Comparison of ENCODE assay signal across 23 cellular contexts in the genomic region with DNA sequence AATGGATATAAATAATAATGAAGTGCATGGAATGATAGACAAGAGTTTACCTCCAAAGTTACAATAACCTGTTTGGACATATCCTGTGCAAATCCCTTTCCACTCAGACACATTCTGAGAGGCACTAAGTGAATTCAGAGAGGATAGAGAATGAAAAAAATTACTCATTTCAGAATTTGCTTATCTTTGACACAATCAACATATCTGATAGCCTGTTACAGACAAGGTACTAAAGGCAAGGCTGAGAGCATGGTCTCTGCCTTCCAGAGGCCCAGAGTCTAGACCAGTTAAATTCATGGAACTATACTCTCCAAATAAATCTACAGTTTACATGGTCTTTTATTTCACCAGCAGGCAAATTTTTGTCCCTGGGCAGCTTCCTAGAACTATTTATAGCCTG.
DNase-seq lines count a peak whose midpoint lies in the region; ATAC-seq, FAIRE-seq and TF ChIP-seq lines count a peak whose summit lies in the region.
"Had no signal": no experiment of that assay in that cellular context is flagged by ENCODE, and none has a peak within 500 bp of the region (broad histone marks: within the 10 kb centered on the region; RNA-seq: fewer than 3 reads in every experiment).

No MANE protein-coding gene starts in this region.

- no peaks in the 10 kb centered on the region for H3K36me3 ChIP-seq in DND-41 (ENCODE audit: insufficient read depth, low read length)
- H3K36me3 ChIP-seq: SJCRH30 had no signal

- no peak overlapping the region for H3K27ac ChIP-seq in DND-41 (ENCODE audit: low read length)
- H3K27ac ChIP-seq: GM23248, SJCRH30 had no signal

- H3K27me3 ChIP-seq in DND-41 (ENCODE audit: insufficient read depth, low read length, poor library complexity) = no peaks in the 10 kb centered on the region

- no peaks in the 10 kb centered on the region for H3K4me1 Mint-ChIP-seq in activated T-cell treated with anti-CD3 and anti-CD28 coated beads, Interleukin-2, amount 50 U/mL, for 4 hours (ENCODE audit: low read depth)
- H3K4me1 Mint-ChIP-seq in activated T-helper 17 cell treated with anti-CD3 and anti-CD28 coated beads, Interleukin-2, amount 50 U/mL, for 72 hours = no peaks in the 10 kb centered on the region

- H3K9me3 Mint-ChIP-seq in activated T-cell treated with anti-CD3 and anti-CD28 coated beads, Interleukin-2, amount 50 U/mL, for 4 hours = no peaks in the 10 kb centered on the region
- H3K9me3 Mint-ChIP-seq in activated T-helper 17 cell treated with anti-CD3 and anti-CD28 coated beads, Interleukin-2, amount 50 U/mL, for 72 hours = no peaks in the 10 kb centered on the region
- H3K9me3 Mint-ChIP-seq: CD4-positive, alpha-beta T cell; H9; HFFc6; IgD-negative memory B cell had no signal

- H3K9me3 ChIP-seq in DND-41 (ENCODE audit: insufficient read depth, low read length, severe bottlenecking) = no peaks in the 10 kb centered on the region
- H3K9me3 ChIP-seq: SJCRH30 had no signal

- no peaks in the 10 kb centered on the region for H3K4me1 ChIP-seq in DND-41 (ENCODE audit: insufficient read depth, low read length)
- H3K4me1 ChIP-seq: SJCRH30 had no signal

- H3K9ac ChIP-seq in DND-41 (ENCODE audit: low read depth, low read length) = no peak overlapping the region
- H3K9ac ChIP-seq: GM23248 had no signal

- no peak overlapping the region for H3K4me3 Mint-ChIP-seq in activated T-cell treated with anti-CD3 and anti-CD28 coated beads, Interleukin-2, amount 50 U/mL, for 4 hours
- no peak overlapping the region for H3K4me3 Mint-ChIP-seq in activated T-helper 17 cell treated with anti-CD3 and anti-CD28 coated beads, Interleukin-2, amount 50 U/mL, for 72 hours
- H3K4me3 Mint-ChIP-seq: CD4-positive, alpha-beta T cell; H9; HFFc6; IgD-negative memory B cell had no signal

- no peak overlapping the region for H3K4me3 ChIP-seq in DND-41 (ENCODE audit: low read depth in 1 of 2, low read length in 2 of 2)
- H3K4me3 ChIP-seq: GM12878, GM23248, SJCRH30 had no signal

- FAIRE-seq in urothelium cell line (lab: Jason Lieb, UNC) = no peak
- FAIRE-seq: GM12878 had no signal

- H3K4me2 ChIP-seq in DND-41 (ENCODE audit: insufficient read depth, low read length) = no peak overlapping the region

- no peaks in the 10 kb centered on the region for H4K20me1 ChIP-seq in DND-41 (ENCODE audit: insufficient read depth, low read length)

- no peak for DNase-seq in activated T-cell treated with anti-CD3 and anti-CD28 coated beads, Interleukin-2, amount 50 U/mL, for 4 hours
- DNase-seq in activated T-cell treated with anti-CD3 and anti-CD28 coated beads for 4 hours (no peak), DND-41 (no peak), urothelium cell line (ENCODE audit: low spot score) (no peak)
- no peak for DNase-seq in stimulated activated naive CD8-positive, alpha-beta T cell treated with anti-CD3 and anti-CD28 coated beads, Interleukin-15, Interleukin-2, amounts not matched to agents 100 U/mL and 50 U/mL, for 24 hours
- DNase-seq: CD4-positive, alpha-beta T cell; COR-L47; DMS79 treated with DMSO at 0.1 percent for 48 hours; GM23248; H9; HFFc6; MV-4-11; NCI-H1105 treated with DMSO at 0.1 percent for 48 hours; NCI-H2029 treated with DMSO at 0.1 percent for 48 hours; NCI-H345; NCI-H524; NCI-H774; SJCRH30 had no signal

- no peak for TF ChIP-seq CTCF in DND-41 (IDR thresholded peaks at IDR 0.05; ENCODE audit: borderline replicate concordance, extremely low read depth, low read length, poor library complexity, severe bottlenecking)

- no peaks in the 10 kb centered on the region for H3K79me2 ChIP-seq in DND-41 (ENCODE audit: insufficient read depth, low read length)

- ATAC-seq in activated T-cell treated with anti-CD3 and anti-CD28 coated beads, Interleukin-2, amount 50 U/mL, for 4 hours = peak; percentile 62 to 87
- ATAC-seq in DND-41 (ENCODE audit: insufficient read depth, low read depth) (peak; percentile 37; the same call in 1 of the 3 replicates), GM21529 (IDR thresholded peaks at IDR 0.05; ENCODE audit: unreplicated experiment) (no peak)
- ATAC-seq in activated T-helper 17 cell treated with anti-CD3 and anti-CD28 coated beads, Interleukin-2, amount 50 U/mL, for 72 hours (replicated peaks) = peak; percentile 75
- ATAC-seq in stimulated activated naive CD8-positive, alpha-beta T cell treated with anti-CD3 and anti-CD28 coated beads, Interleukin-15, Interleukin-2, amounts not matched to agents 100 U/mL and 50 U/mL, for 24 hours = peak; percentile 75
- ATAC-seq: GM12878, Panc1 had no signal

- H2AFZ ChIP-seq in DND-41 (ENCODE audit: low read depth, low read length) = no peak overlapping the region
- H2AFZ ChIP-seq: GM23248 had no signal

- no peaks in the 10 kb centered on the region for H3K27me3 Mint-ChIP-seq in activated T-cell treated with anti-CD3 and anti-CD28 coated beads, Interleukin-2, amount 50 U/mL, for 4 hours (ENCODE audit: low read depth)
- no peaks in the 10 kb centered on the region for H3K27me3 Mint-ChIP-seq in activated T-helper 17 cell treated with anti-CD3 and anti-CD28 coated beads, Interleukin-2, amount 50 U/mL, for 72 hours
- H3K27me3 Mint-ChIP-seq: CD4-positive, alpha-beta T cell; IgD-negative memory B cell had no signal

- peak overlapping the region; percentile 61 for H3K27ac Mint-ChIP-seq in activated T-helper 17 cell treated with anti-CD3 and anti-CD28 coated beads, Interleukin-2, amount 50 U/mL, for 72 hours
- H3K27ac Mint-ChIP-seq: CD4-positive, alpha-beta T cell; HFFc6; IgD-negative memory B cell had no signal

- no peaks in the 10 kb centered on the region for H3K36me3 Mint-ChIP-seq in activated T-cell treated with anti-CD3 and anti-CD28 coated beads, Interleukin-2, amount 50 U/mL, for 4 hours (ENCODE audit: insufficient read depth)
- H3K36me3 Mint-ChIP-seq in activated T-helper 17 cell treated with anti-CD3 and anti-CD28 coated beads, Interleukin-2, amount 50 U/mL, for 72 hours (ENCODE audit: low read depth) = no peaks in the 10 kb centered on the region
